ENCODE assay signal across 1 cellular context in the genomic region with DNA sequence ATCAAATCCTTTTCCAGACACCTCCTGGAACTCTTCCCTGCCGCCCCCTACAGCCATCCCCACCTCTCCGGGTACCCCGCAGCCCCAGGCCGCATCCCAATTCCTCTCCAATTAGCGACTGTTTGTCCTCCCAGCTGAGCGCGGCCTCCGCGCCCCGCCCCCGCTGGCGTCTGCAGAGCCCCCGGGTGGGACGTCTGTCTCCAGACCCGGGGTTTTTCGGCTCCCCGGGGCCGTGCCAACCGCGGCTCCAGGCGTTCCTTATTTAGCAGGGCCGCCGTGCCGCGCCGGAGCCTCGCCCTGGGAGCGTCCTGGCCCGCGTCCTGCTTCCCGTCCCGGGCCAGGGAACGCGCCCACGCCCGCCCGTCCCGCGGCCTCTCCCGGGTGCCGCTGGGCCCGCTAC.
TF ChIP-seq lines count a peak whose summit lies in the region.

No MANE protein-coding gene starts in this region.

TF ChIP-seq in HepG2, 621 proteins besides CTCF, POLR2A, EP300 and RAD21:
- TF ChIP-seq, protein P1, sequence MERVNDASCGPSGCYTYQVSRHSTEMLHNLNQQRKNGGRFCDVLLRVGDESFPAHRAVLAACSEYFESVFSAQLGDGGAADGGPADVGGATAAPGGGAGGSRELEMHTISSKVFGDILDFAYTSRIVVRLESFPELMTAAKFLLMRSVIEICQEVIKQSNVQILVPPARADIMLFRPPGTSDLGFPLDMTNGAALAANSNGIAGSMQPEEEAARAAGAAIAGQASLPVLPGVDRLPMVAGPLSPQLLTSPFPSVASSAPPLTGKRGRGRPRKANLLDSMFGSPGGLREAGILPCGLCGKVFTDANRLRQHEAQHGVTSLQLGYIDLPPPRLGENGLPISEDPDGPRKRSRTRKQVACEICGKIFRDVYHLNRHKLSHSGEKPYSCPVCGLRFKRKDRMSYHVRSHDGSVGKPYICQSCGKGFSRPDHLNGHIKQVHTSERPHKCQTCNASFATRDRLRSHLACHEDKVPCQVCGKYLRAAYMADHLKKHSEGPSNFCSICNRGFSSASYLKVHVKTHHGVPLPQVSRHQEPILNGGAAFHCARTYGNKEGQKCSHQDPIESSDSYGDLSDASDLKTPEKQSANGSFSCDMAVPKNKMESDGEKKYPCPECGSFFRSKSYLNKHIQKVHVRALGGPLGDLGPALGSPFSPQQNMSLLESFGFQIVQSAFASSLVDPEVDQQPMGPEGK (CRISPR knock-in tag; IDR thresholded peaks at IDR 0.05): 0 out of 2 replicates have a peak, but pooled peaks have one; percentile 29
- TF ChIP-seq, protein P2, sequence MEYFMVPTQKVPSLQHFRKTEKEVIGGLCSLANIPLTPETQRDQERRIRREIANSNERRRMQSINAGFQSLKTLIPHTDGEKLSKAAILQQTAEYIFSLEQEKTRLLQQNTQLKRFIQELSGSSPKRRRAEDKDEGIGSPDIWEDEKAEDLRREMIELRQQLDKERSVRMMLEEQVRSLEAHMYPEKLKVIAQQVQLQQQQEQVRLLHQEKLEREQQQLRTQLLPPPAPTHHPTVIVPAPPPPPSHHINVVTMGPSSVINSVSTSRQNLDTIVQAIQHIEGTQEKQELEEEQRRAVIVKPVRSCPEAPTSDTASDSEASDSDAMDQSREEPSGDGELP (IDR thresholded peaks at IDR 0.05; ENCODE audit: borderline replicate concordance, low read depth): 0 out of 2 replicates have a peak, but pooled peaks have one; percentile 13
- peak; percentile 17; the same call in 1 of the 2 replicates for TF ChIP-seq ZFY (CRISPR knock-in tag; IDR thresholded peaks at IDR 0.05)
TF ChIP-seq in HepG2: peak in this region for 3; not testable (repeated sequence) for 618.
